ENCODE assay signal across 8 cellular contexts in the genomic region with DNA sequence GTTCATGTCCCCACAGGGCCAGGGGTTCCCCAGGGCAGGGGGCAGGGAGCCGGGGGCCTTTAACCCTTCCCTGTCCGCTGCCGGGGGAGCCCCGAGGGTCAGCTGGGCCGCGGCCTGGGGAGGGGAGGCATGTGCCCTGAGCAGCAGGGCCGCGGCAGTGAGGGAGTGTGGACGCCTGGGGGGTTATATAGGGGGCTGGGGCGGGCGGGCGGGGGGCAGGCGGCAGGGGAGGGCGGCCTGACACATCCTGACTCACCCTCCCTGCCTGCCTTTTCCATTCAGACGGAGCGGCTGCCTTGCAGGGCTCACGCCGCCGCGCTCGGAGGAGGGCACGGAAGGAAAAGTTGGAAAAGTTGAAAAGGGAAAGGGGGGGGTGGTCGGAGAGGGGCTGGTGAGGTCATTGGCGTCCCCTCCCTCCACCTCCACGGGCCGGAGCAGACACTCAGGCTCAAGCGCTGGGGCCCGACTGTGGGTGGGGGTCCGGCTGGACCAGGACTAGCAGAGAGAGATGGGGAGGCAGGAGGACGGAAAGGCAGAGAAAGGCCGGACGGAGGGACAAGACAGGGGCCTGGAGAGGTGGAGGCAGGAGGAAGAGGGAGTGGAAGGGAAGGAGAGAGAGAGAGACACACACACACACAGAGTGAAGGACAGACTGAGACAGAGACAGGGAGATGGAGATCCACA. TPM values are rescaled to one million over a fixed set of nuclear protein-coding genes. Genes with fewer than 3 reads are reported as not detected.
DNase-seq lines count a peak whose midpoint lies in the region; ATAC-seq and TF ChIP-seq lines count a peak whose summit lies in the region.

A gene (minus strand): TSS at position 159 of the 684 bp plus-strand sequence. CDS start 153 bp downstream, at position 6.

- ATAC-seq in GM23338 (peak; percentile 15), sciatic nerve (peak; percentile 7), GM21786 (IDR thresholded peaks at IDR 0.05; ENCODE audit: unreplicated experiment) (no peak)

- peaks cover 63% of the 10 kb centered on the region for H3K27me3 Mint-ChIP-seq in GM23338 (ENCODE audit: insufficient read depth, low read depth, poor library complexity)

- peak within 1 kb of the TSS; percentile 81 for H3K4me3 Mint-ChIP-seq in GM23338

- WGBS in esophagus squamous epithelium, 2 donors: 13 to 15% methylated on average over 10 to 15 of the region's 32 CpGs

- H3K36me3 Mint-ChIP-seq in GM23338 (ENCODE audit: low read depth): no peaks in the 10 kb centered on the region; the same call in 2 of the 3 replicates

- H3K4me1 ChIP-seq in GM23338 (ENCODE audit: insufficient read depth) (peaks cover 28% of the 10 kb centered on the region), esophagus squamous epithelium (peaks cover 17 to 38% (median 20%) of the 10 kb centered on the region in 3 donors)

- H3K9me3 ChIP-seq in SK-N-MC (ENCODE audit: low read depth, low read length) (no peaks in the 10 kb centered on the region), esophagus squamous epithelium (no peaks in the 10 kb centered on the region)

- TF ChIP-seq CTCF in GM23338 (conservative IDR thresholded peaks at IDR 0.05; ENCODE audit: low read depth in 2 of 2): no peak
- TF ChIP-seq CTCF in esophagus squamous epithelium (IDR thresholded peaks at IDR 0.05): no peak

- peaks cover 35% of the 10 kb centered on the region for H3K4me1 Mint-ChIP-seq in GM23338

- H3F3A ChIP-seq in GM23338 (replicated peaks; ENCODE audit: low read depth): 0 out of 2 replicates have a peak, but pooled peaks cover 12% of the 10 kb centered on the region

- no peak for DNase-seq in GM23338 (ENCODE audit: low spot score)
- DNase-seq in SK-N-MC (ENCODE audit: low read depth, low spot score): no peak
- DNase-seq in esophagus squamous epithelium (lab: John Stamatoyannopoulos, UW): no peak
- no peak for DNase-seq in sciatic nerve (ENCODE audit: low spot score)
- DNase-seq in NCI-H2227 (lab: John Stamatoyannopoulos, UW; ENCODE audit: unreplicated experiment): no peak
- DNase-seq in NCI-H345 (lab: John Stamatoyannopoulos, UW): no peak
- no peak for DNase-seq in middle frontal gyrus (ENCODE audit: extremely low spot score, low spot score)

- H3K27me3 ChIP-seq in GM23338 (ENCODE audit: insufficient read depth) (peaks cover 68% of the 10 kb centered on the region), esophagus squamous epithelium (peaks cover 17 to 98% (median 40%) of the 10 kb centered on the region in 4 donors)

- no peaks in the 10 kb centered on the region; the same call in 1 of the 3 replicates for H3K9me3 Mint-ChIP-seq in GM23338

- peak within 1 kb of the TSS; percentile 90 for H3K4me2 ChIP-seq in GM23338

- H3K27ac ChIP-seq in GM23338 (ENCODE audit: low read depth) (no peak within 1 kb of the TSS), SK-N-MC (no peak within 1 kb of the TSS), esophagus squamous epithelium (no peak within 1 kb of the TSS)

- H3K9ac ChIP-seq in SK-N-MC (ENCODE audit: insufficient read length): no peak within 1 kb of the TSS

- intact Hi-C loops in esophagus squamous epithelium (cut with DNase I) (loop anchor here (10.0 kb wide), 1 partner anchor 66 kb away; no protein-coding TSS in a partner anchor), sciatic nerve (cut with DNase I) (no loop called here)

- H4K20me1 ChIP-seq in GM23338 (replicated peaks; ENCODE audit: insufficient read depth): no peaks in the 10 kb centered on the region

- no peaks in the 10 kb centered on the region for H3K79me2 ChIP-seq in GM23338 (replicated peaks; ENCODE audit: insufficient read depth)

- no peaks in the 10 kb centered on the region for H3K9me2 ChIP-seq in GM23338 (ENCODE audit: insufficient read depth)

- H3K27ac Mint-ChIP-seq in GM23338: no peak within 1 kb of the TSS

- peak within 1 kb of the TSS; percentile 90 for H2AFZ ChIP-seq in GM23338

- H3K4me3 ChIP-seq in GM23338: peak within 1 kb of the TSS; percentile 70
- peak within 1 kb of the TSS; percentile 74 for H3K4me3 ChIP-seq in SK-N-MC
- peak within 1 kb of the TSS in 3 of 4 donors; percentile 12 to 58 (median 39) for H3K4me3 ChIP-seq in esophagus squamous epithelium

- H3K36me3 ChIP-seq in GM23338 (ENCODE audit: insufficient read depth) (no peaks in the 10 kb centered on the region), SK-N-MC (ENCODE audit: insufficient read depth, low read length) (no peaks in the 10 kb centered on the region), esophagus squamous epithelium (no peaks in the 10 kb centered on the region)

- no peak for TF ChIP-seq POLR2A in esophagus squamous epithelium (IDR thresholded peaks at IDR 0.05)

TF ChIP-seq in GM23338, 12 proteins besides CTCF, POLR2A, EP300 and RAD21:
- TF ChIP-seq, protein P1, sequence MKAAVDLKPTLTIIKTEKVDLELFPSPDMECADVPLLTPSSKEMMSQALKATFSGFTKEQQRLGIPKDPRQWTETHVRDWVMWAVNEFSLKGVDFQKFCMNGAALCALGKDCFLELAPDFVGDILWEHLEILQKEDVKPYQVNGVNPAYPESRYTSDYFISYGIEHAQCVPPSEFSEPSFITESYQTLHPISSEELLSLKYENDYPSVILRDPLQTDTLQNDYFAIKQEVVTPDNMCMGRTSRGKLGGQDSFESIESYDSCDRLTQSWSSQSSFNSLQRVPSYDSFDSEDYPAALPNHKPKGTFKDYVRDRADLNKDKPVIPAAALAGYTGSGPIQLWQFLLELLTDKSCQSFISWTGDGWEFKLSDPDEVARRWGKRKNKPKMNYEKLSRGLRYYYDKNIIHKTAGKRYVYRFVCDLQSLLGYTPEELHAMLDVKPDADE (IDR thresholded peaks at IDR 0.05): no peak
- peak; percentile 65 for TF ChIP-seq EZH2 (IDR thresholded peaks at IDR 0.05; ENCODE audit: low read depth, unreplicated experiment)
- TF ChIP-seq POLR2AphosphoS5 (IDR thresholded peaks at IDR 0.05; ENCODE audit: low read depth): 0 out of 2 replicates have a peak, but pooled peaks have one; percentile 15
- TF ChIP-seq STAT1 (IDR thresholded peaks at IDR 0.05; ENCODE audit: unreplicated experiment): no peak

RNA-seq across cellular contexts. Expression of the gene that starts here (rescaled TPM):
- total RNA-seq in GM23338 (2014; rRNA removed; shearing (Covaris generic)): 1.1 and 2.2 TPM in 2 replicates
- polyA plus RNA-seq in GM23338 (2016; fragmentation: Nextera tagmentation; extraction: Ambion mirVana): 0.58 and 1.7 TPM in 2 replicates
- total RNA-seq in esophagus squamous epithelium: not detected
- 0.45 TPM for total RNA-seq in sciatic nerve

Comparison
In these comparisons a context has a peak if more than half of its experiments do, and no peak if none do; other contexts are left out.
1. Peak in ATAC-seq in sciatic nerve; RNA of the gene not detected or under 1 TPM.